In genomic region chr3:129252748-129253147, GRCh38 we compare ENCODE assay signal across 16 cellular contexts. TPM values are rescaled to one million over a fixed set of nuclear protein-coding genes. Genes with fewer than 3 reads are reported as not detected.
DNase-seq lines count a peak whose midpoint lies in the region; ATAC-seq and TF ChIP-seq lines count a peak whose summit lies in the region.
"Had no signal": no experiment of that assay in that cellular context is flagged by ENCODE, and none has a peak within 500 bp of the region (broad histone marks: within the 10 kb centered on the region; RNA-seq: fewer than 3 reads in every experiment).

No MANE protein-coding gene starts in this region.

- no peaks in the 10 kb centered on the region for H3K9me3 Mint-ChIP-seq in activated T-helper 17 cell treated with anti-CD3 and anti-CD28 coated beads, Interleukin-2, amount 50 U/mL, for 72 hours
- no peaks in the 10 kb centered on the region for H3K9me3 Mint-ChIP-seq in mesothelial cell of epicardium
- no peaks in the 10 kb centered on the region for H3K9me3 Mint-ChIP-seq in activated CD4-positive, alpha-beta memory T cell treated with anti-CD3 and anti-CD28 coated beads for 36 hours
- H3K9me3 Mint-ChIP-seq: CD8-positive, alpha-beta T cell had no signal

- H2BK15ac ChIP-seq in mesenchymal stem cell (ENCODE audit: low read depth, poor library complexity, severe bottlenecking) = no peak overlapping the region

- intact Hi-C loops in activated CD4-positive, alpha-beta memory T cell treated with anti-CD3 and anti-CD28 coated beads for 36 hours (cut with micrococcal nuclease) = no loop called here

- H3K27ac ChIP-seq in ACC112 (ENCODE audit: low read depth, low read length) = peak overlapping the region; percentile 72
- peak overlapping the region; percentile 8 for H3K27ac ChIP-seq in C4-2B
- H3K27ac ChIP-seq in mesenchymal stem cell (ENCODE audit: low read length, poor library complexity, severe bottlenecking) = no peak overlapping the region
- H3K27ac ChIP-seq: SJSA1 had no signal

- DNase-seq in mesenchymal stem cell (no peak), KG1 (lab: John Stamatoyannopoulos, UW) (no peak), mesothelial cell of epicardium (ENCODE audit: low spot score in 2 of 2, unreplicated experiment in 2 of 2) (no peak)
- no peak for DNase-seq in activated CD4-positive, alpha-beta memory T cell treated with anti-CD3 and anti-CD28 coated beads for 36 hours
- DNase-seq: CD8-positive, alpha-beta T cell; DMS79; NCI-H1436; NCI-H2029 treated with DMSO at 0.1 percent for 48 hours; NCI-H2171 treated with DMSO at 0.1 percent for 48 hours; NCI-H446 treated with DMSO at 0.1 percent for 48 hours; PC-3 had no signal

- H3K27me3 ChIP-seq in ACC112 (ENCODE audit: insufficient read depth, low read length) = no peaks in the 10 kb centered on the region
- no peaks in the 10 kb centered on the region for H3K27me3 ChIP-seq in mesenchymal stem cell (ENCODE audit: control insufficient read depth in 1 of 2, insufficient read depth in 1 of 2, low read length in 2 of 2)
- H3K27me3 ChIP-seq: SJSA1 had no signal

- no peak overlapping the region for H3K4me3 Mint-ChIP-seq in activated T-helper 17 cell treated with anti-CD3 and anti-CD28 coated beads, Interleukin-2, amount 50 U/mL, for 72 hours
- H3K4me3 Mint-ChIP-seq in mesothelial cell of epicardium = no peak overlapping the region
- H3K4me3 Mint-ChIP-seq in activated CD4-positive, alpha-beta memory T cell treated with anti-CD3 and anti-CD28 coated beads for 36 hours = no peak overlapping the region
- H3K4me3 Mint-ChIP-seq: CD8-positive, alpha-beta T cell had no signal

- H2BK5ac ChIP-seq in mesenchymal stem cell (ENCODE audit: low read depth, low read length, poor library complexity, severe bottlenecking) = no peak overlapping the region

- H4K8ac ChIP-seq in mesenchymal stem cell (ENCODE audit: low read length) = peak overlapping the region; percentile 39

- H3K36me3 Mint-ChIP-seq in activated T-helper 17 cell treated with anti-CD3 and anti-CD28 coated beads, Interleukin-2, amount 50 U/mL, for 72 hours (ENCODE audit: low read depth) = peaks cover 94% of the 10 kb centered on the region
- peaks cover 38% of the 10 kb centered on the region for H3K36me3 Mint-ChIP-seq in mesothelial cell of epicardium
- peaks cover 54% of the 10 kb centered on the region for H3K36me3 Mint-ChIP-seq in activated CD4-positive, alpha-beta memory T cell treated with anti-CD3 and anti-CD28 coated beads for 36 hours

- no peak overlapping the region for H2BK12ac ChIP-seq in mesenchymal stem cell (ENCODE audit: low read length in 2 of 2)

- peak overlapping the region; percentile 58 for H3K9ac ChIP-seq in mesenchymal stem cell (ENCODE audit: low read length)

- H3K27ac Mint-ChIP-seq in activated T-helper 17 cell treated with anti-CD3 and anti-CD28 coated beads, Interleukin-2, amount 50 U/mL, for 72 hours = peak overlapping the region; percentile 20
- no peak overlapping the region for H3K27ac Mint-ChIP-seq in mesothelial cell of epicardium
- H3K27ac Mint-ChIP-seq in activated CD4-positive, alpha-beta memory T cell treated with anti-CD3 and anti-CD28 coated beads for 36 hours = no peak overlapping the region
- H3K27ac Mint-ChIP-seq: CD8-positive, alpha-beta T cell had no signal

- H3K79me1 ChIP-seq in mesenchymal stem cell (replicated peaks; ENCODE audit: low read length, poor library complexity, severe bottlenecking) = peaks cover 46% of the 10 kb centered on the region

- H3K9me3 ChIP-seq in mesenchymal stem cell (ENCODE audit: control insufficient read depth, low read length) = no peaks in the 10 kb centered on the region
- H3K9me3 ChIP-seq: HAP-1, SJSA1 had no signal

- peaks cover 17% of the 10 kb centered on the region for H3K4me1 Mint-ChIP-seq in activated T-helper 17 cell treated with anti-CD3 and anti-CD28 coated beads, Interleukin-2, amount 50 U/mL, for 72 hours
- peaks cover 21% of the 10 kb centered on the region for H3K4me1 Mint-ChIP-seq in mesothelial cell of epicardium
- H3K4me1 Mint-ChIP-seq in activated CD4-positive, alpha-beta memory T cell treated with anti-CD3 and anti-CD28 coated beads for 36 hours (ENCODE audit: low read depth) = peaks cover 29% of the 10 kb centered on the region

- peaks cover 28% of the 10 kb centered on the region for H3K4me1 ChIP-seq in ACC112 (ENCODE audit: control insufficient read depth, insufficient read depth, low read length, unreplicated experiment)
- peaks cover 16% of the 10 kb centered on the region for H3K4me1 ChIP-seq in mesenchymal stem cell (ENCODE audit: control insufficient read depth, insufficient read depth, low read depth, low read length)

- CTCF ChIA-PET in activated CD4-positive, alpha-beta memory T cell treated with anti-CD3 and anti-CD28 coated beads for 36 hours (lab: Charles Lee) = interaction anchor here (0.8 to 1.8 kb wide), 5 partner anchors 83 to 283 kb away, joined by 3 to 12 read pairs (median 3); no protein-coding TSS in a partner anchor

- H3K23ac ChIP-seq in mesenchymal stem cell (ENCODE audit: low read length in 2 of 2) = peak overlapping the region; percentile 1 to 20

- 97% methylated on average over 4 of the region's 4 CpGs for WGBS in mesenchymal stem cell

- H4K91ac ChIP-seq in mesenchymal stem cell (ENCODE audit: low read length) = no peak overlapping the region

- POLR2A ChIA-PET in activated CD4-positive, alpha-beta memory T cell treated with anti-CD3 and anti-CD28 coated beads for 36 hours (lab: Charles Lee) = interaction anchor here (1.0 to 1.5 kb wide), 2 partner anchors 60 to 131 kb away, joined by 3 read pairs; partner anchors contain the start of gene RAB43

- ATAC-seq in activated T-helper 17 cell treated with anti-CD3 and anti-CD28 coated beads, Interleukin-2, amount 50 U/mL, for 72 hours (replicated peaks) = no peak
- ATAC-seq: CD8-positive, alpha-beta T cell; PC-3 had no signal

- no peak overlapping the region for H2BK120ac ChIP-seq in mesenchymal stem cell (ENCODE audit: low read depth, low read length)

- TF ChIP-seq CTCF in C4-2B (conservative IDR thresholded peaks at IDR 0.05) = no peak
- TF ChIP-seq CTCF in mesothelial cell of epicardium (IDR thresholded peaks at IDR 0.05; ENCODE audit: unreplicated experiment) = no peak

- peaks cover 68% of the 10 kb centered on the region for H3K79me2 ChIP-seq in ACC112 (ENCODE audit: control insufficient read depth, insufficient read depth, low read length, unreplicated experiment)

- H3K18ac ChIP-seq in mesenchymal stem cell (ENCODE audit: low read depth in 1 of 2, low read length in 2 of 2) = no peak overlapping the region

- H3K4me3 ChIP-seq in ACC112 (ENCODE audit: low read depth, low read length) (no peak overlapping the region), mesenchymal stem cell (ENCODE audit: insufficient read depth in 1 of 2, low read depth in 1 of 2, low read length in 2 of 2) (no peak overlapping the region)
- H3K4me3 ChIP-seq: HAP-1, SJSA1 had no signal

- no peak overlapping the region for H3K4ac ChIP-seq in mesenchymal stem cell (ENCODE audit: low read depth in 1 of 2, low read length in 2 of 2)

- H3K27me3 Mint-ChIP-seq in activated T-helper 17 cell treated with anti-CD3 and anti-CD28 coated beads, Interleukin-2, amount 50 U/mL, for 72 hours = no peaks in the 10 kb centered on the region
- H3K27me3 Mint-ChIP-seq in mesothelial cell of epicardium (ENCODE audit: low read depth) = no peaks in the 10 kb centered on the region
- no peaks in the 10 kb centered on the region for H3K27me3 Mint-ChIP-seq in activated CD4-positive, alpha-beta memory T cell treated with anti-CD3 and anti-CD28 coated beads for 36 hours

- H3K36me3 ChIP-seq in ACC112 (ENCODE audit: insufficient read depth, low read length) = peaks cover 44% of the 10 kb centered on the region
- peaks cover 57% of the 10 kb centered on the region in 2 experiments for H3K36me3 ChIP-seq in mesenchymal stem cell (ENCODE audit: control insufficient read depth in 1 of 2, insufficient read depth in 2 of 2, low read depth in 1 of 2, low read length in 2 of 2)

- H2AK5ac ChIP-seq in mesenchymal stem cell (ENCODE audit: low read length, severe bottlenecking) = no peak overlapping the region

- H3K4me2 ChIP-seq in mesenchymal stem cell (ENCODE audit: low read length, poor library complexity, severe bottlenecking) = no peak overlapping the region

- no peak overlapping the region for H2AFZ ChIP-seq in ACC112 (ENCODE audit: low read length, unreplicated experiment)
- no peak overlapping the region for H2AFZ ChIP-seq in mesenchymal stem cell (ENCODE audit: low read depth, low read length)

- no peak overlapping the region for H3K14ac ChIP-seq in mesenchymal stem cell (ENCODE audit: low read length in 2 of 2)

RNA-seq across cellular contexts. Expression of gene COPG1, which starts 3.3 kb away (rescaled TPM):
- 100 to 1,000 TPM; 150 to 157 TPM for total RNA-seq in activated T-helper 17 cell treated with anti-CD3 and anti-CD28 coated beads, Interleukin-2, amount 50 U/mL, for 72 hours
- 116 TPM for polyA plus RNA-seq in mesenchymal stem cell (2013, experiment 1 of 2)
- 110 TPM for polyA plus RNA-seq in mesenchymal stem cell (2013, experiment 2 of 2)
- total RNA-seq in mesothelial cell of epicardium = 172 to 176 TPM (median 173 TPM) in 3 replicates
- 100 to 1,000 TPM; 154 to 162 TPM for total RNA-seq in activated CD4-positive, alpha-beta memory T cell treated with anti-CD3 and anti-CD28 coated beads for 36 hours

RNA-seq across cellular contexts. Expression of gene HMCES, which starts 25.9 kb away (rescaled TPM):
- total RNA-seq in activated T-helper 17 cell treated with anti-CD3 and anti-CD28 coated beads, Interleukin-2, amount 50 U/mL, for 72 hours = 10 to 100 TPM; 52.5 to 55.3 TPM
- 13.3 TPM for polyA plus RNA-seq in mesenchymal stem cell (2013, experiment 1 of 2)
- 13.8 TPM for polyA plus RNA-seq in mesenchymal stem cell (2013, experiment 2 of 2)
- total RNA-seq in mesothelial cell of epicardium = 26.6 to 31.1 TPM (median 29.6 TPM) in 3 replicates
- 10 to 100 TPM; 58.4 to 61.5 TPM for total RNA-seq in activated CD4-positive, alpha-beta memory T cell treated with anti-CD3 and anti-CD28 coated beads for 36 hours
